Comparison of ENCODE assay signal across 9 cellular contexts in genomic region chr9:129610193-129610472, GRCh38. TPM values are rescaled to one million over a fixed set of nuclear protein-coding genes. Genes with fewer than 3 reads are reported as not detected.
DNase-seq lines count a peak whose midpoint lies in the region; ATAC-seq and TF ChIP-seq lines count a peak whose summit lies in the region.
"Had no signal": no experiment of that assay in that cellular context is flagged by ENCODE, and none has a peak within 500 bp of the region (broad histone marks: within the 10 kb centered on the region; RNA-seq: fewer than 3 reads in every experiment).

No MANE protein-coding gene starts in this region.

- H3K36me3 ChIP-seq in OCI-LY7 (ENCODE audit: insufficient read depth, low read length) (no peaks in the 10 kb centered on the region), neuronal stem cell (replicated peaks in 1 of 2; ENCODE audit: control insufficient read depth in 2 of 2, insufficient read depth in 2 of 2, low read length in 2 of 2) (no peaks in the 10 kb centered on the region)

- H2BK12ac ChIP-seq in neuronal stem cell (ENCODE audit: low read length) = no peak overlapping the region

- no peaks in the 10 kb centered on the region for H3K9me3 ChIP-seq in OCI-LY7 (ENCODE audit: low read length)
- no peaks in the 10 kb centered on the region for H3K9me3 ChIP-seq in neuronal stem cell (replicated peaks in 1 of 2; ENCODE audit: control insufficient read depth in 2 of 2, insufficient read depth in 1 of 2, low read depth in 1 of 2, low read length in 2 of 2)

- peak overlapping the region; percentile 75 for H3K4me3 ChIP-seq in OCI-LY7 (ENCODE audit: low read depth, low read length, poor library complexity, severe bottlenecking)
- peak overlapping the region; percentile 45 for H3K4me3 ChIP-seq in epithelial cell of esophagus (ENCODE audit: low read length)
- peak overlapping the region; percentile 44 to 75 for H3K4me3 ChIP-seq in neuronal stem cell (ENCODE audit: low read length in 2 of 2)

- H3K18ac ChIP-seq in neuronal stem cell (ENCODE audit: low read length) = peak overlapping the region; percentile 99

- no peak for DNase-seq in OCI-LY7 (ENCODE audit: low spot score)
- DNase-seq in epithelial cell of esophagus (ENCODE audit: low read depth) = no peak
- DNase-seq in neuronal stem cell (ENCODE audit: low spot score) = no peak
- no peak for DNase-seq in islet precursor cell
- no peak for DNase-seq in NCI-H146 (lab: John Stamatoyannopoulos, UW)

- BruUV-seq in OCI-LY7 (replicated peaks; lab: Mats Ljungman, UMichigan) = no TSS peak

- CTCF ChIA-PET in OCI-LY7 (lab: Charles Lee; ENCODE audit: unreplicated experiment) = no interaction called here

- no peak overlapping the region for H4K91ac ChIP-seq in neuronal stem cell (ENCODE audit: low read depth, low read length, poor library complexity)

- no peaks in the 10 kb centered on the region for H3K79me2 ChIP-seq in OCI-LY7 (ENCODE audit: insufficient read depth, low read depth, low read length)

- H3K14ac ChIP-seq in neuronal stem cell (ENCODE audit: low read length) = no peak overlapping the region

- no peak overlapping the region for H3K4ac ChIP-seq in neuronal stem cell (ENCODE audit: low read length)

- H3K23ac ChIP-seq in neuronal stem cell (ENCODE audit: low read depth, low read length, poor library complexity) = peak overlapping the region; percentile 9

- peak overlapping the region; percentile 75 for H3K9ac ChIP-seq in neuronal stem cell (ENCODE audit: low read depth, low read length, poor library complexity)

- peak overlapping the region; percentile 88 for H2AFZ ChIP-seq in OCI-LY7 (ENCODE audit: low read length)
- H2AFZ ChIP-seq in neuronal stem cell (ENCODE audit: low read length) = peak overlapping the region; percentile 92

- H3K27me3 ChIP-seq in neuronal stem cell (ENCODE audit: control insufficient read depth in 3 of 3, insufficient read depth in 3 of 3, low read depth in 1 of 3, low read length in 3 of 3) = no peaks in the 10 kb centered on the region

- H2AK5ac ChIP-seq in neuronal stem cell (ENCODE audit: low read depth, low read length) = peak overlapping the region; percentile 8

- peak overlapping the region; percentile 96 for H3K4me2 ChIP-seq in OCI-LY7 (ENCODE audit: low read length)
- peak overlapping the region; percentile 69 for H3K4me2 ChIP-seq in neuronal stem cell (ENCODE audit: insufficient read depth, low read length, poor library complexity, severe bottlenecking)

- POLR2A ChIA-PET in OCI-LY7 (lab: Charles Lee) = no interaction called here

- H2BK120ac ChIP-seq in neuronal stem cell (ENCODE audit: low read depth, low read length) = peak overlapping the region; percentile 92

- H2BK15ac ChIP-seq in neuronal stem cell (ENCODE audit: low read length) = no peak overlapping the region

- no peak overlapping the region for H2BK5ac ChIP-seq in neuronal stem cell (ENCODE audit: low read length)

- H4K20me1 ChIP-seq in OCI-LY7 (ENCODE audit: insufficient read depth, low read length) = no peaks in the 10 kb centered on the region

- H4K8ac ChIP-seq in neuronal stem cell (ENCODE audit: low read depth, low read length) = no peak overlapping the region

- ATAC-seq in HG03095 (IDR thresholded peaks at IDR 0.05; ENCODE audit: unreplicated experiment) = no peak
- no peak for ATAC-seq in GM21529 (IDR thresholded peaks at IDR 0.05; ENCODE audit: unreplicated experiment)

- no CpG with 5 or more reads among the region's 24 CpGs for WGBS in neuronal stem cell (ENCODE audit: extremely low coverage in 2 of 2, insufficient read length in 2 of 2, insufficient replicate concordance in 1 of 2), 2 donors

- no peaks in the 10 kb centered on the region for H3K79me1 ChIP-seq in neuronal stem cell (ENCODE audit: low read depth, low read length)

- H3K4me1 ChIP-seq in OCI-LY7 (ENCODE audit: insufficient read depth, low read length, poor library complexity, severe bottlenecking) = peaks cover 25% of the 10 kb centered on the region
- peaks cover 21 to 47% of the 10 kb centered on the region in 2 donors for H3K4me1 ChIP-seq in neuronal stem cell (ENCODE audit: control insufficient read depth in 2 of 2, insufficient read depth in 1 of 2, low read depth in 1 of 2, low read length in 2 of 2)

- no peaks in the 10 kb centered on the region for H3K9me2 ChIP-seq in OCI-LY7 (ENCODE audit: insufficient read depth, low read length)

- H3K27ac ChIP-seq in C4-2B (peak overlapping the region; percentile 77), OCI-LY7 (ENCODE audit: low read depth, low read length, poor library complexity, severe bottlenecking) (no peak overlapping the region), neuronal stem cell (replicated peaks; ENCODE audit: low read length) (no peak overlapping the region)

- intact Hi-C loops in OCI-LY7 (cut with micrococcal nuclease; ENCODE audit: unreplicated experiment) = loop anchor here (1.0 to 2.0 kb wide), 2 partner anchors 434 to 479 kb away; no protein-coding TSS in a partner anchor

- TF ChIP-seq CTCF in C4-2B (conservative IDR thresholded peaks at IDR 0.05) (no peak), OCI-LY7 (conservative IDR thresholded peaks at IDR 0.05; ENCODE audit: low read length) (no peak), epithelial cell of esophagus (IDR thresholded peaks at IDR 0.05; ENCODE audit: insufficient read depth, low read depth, low read length, missing control alignments) (no peak)

RNA-seq across cellular contexts. Expression of gene C9orf50, which starts 10.8 kb away (rescaled TPM):
- not detected in 2 replicates for total RNA-seq in OCI-LY7 (2014; rRNA removed; shearing (Covaris generic))
- not detected in 2 replicates for total RNA-seq in OCI-LY7 (2022)
- polyA plus RNA-seq in neuronal stem cell (2013, experiment 1 of 2) = 0.11 TPM
- 0.07 TPM for polyA plus RNA-seq in neuronal stem cell (2013, experiment 2 of 2)
- total RNA-seq: dermis microvascular lymphatic vessel endothelial cell had no signal

RNA-seq across cellular contexts. Expression of gene NTMT1, which starts 15.8 kb away (rescaled TPM):
- 46.6 and 51.9 TPM in 2 replicates for total RNA-seq in OCI-LY7 (2014; rRNA removed; shearing (Covaris generic))
- total RNA-seq in OCI-LY7 (2022) = 59.8 and 64.2 TPM in 2 replicates
- polyA plus RNA-seq in neuronal stem cell (2013, experiment 1 of 2) = 24.4 TPM
- 22.5 TPM for polyA plus RNA-seq in neuronal stem cell (2013, experiment 2 of 2)

RNA-seq across cellular contexts. Expression of gene ASB6, which starts 31.8 kb away (rescaled TPM):
- 17.5 and 21.4 TPM in 2 replicates for total RNA-seq in OCI-LY7 (2014; rRNA removed; shearing (Covaris generic))
- total RNA-seq in OCI-LY7 (2022) = 18.9 and 19.0 TPM in 2 replicates
- polyA plus RNA-seq in neuronal stem cell (2013, experiment 1 of 2) = 10.1 TPM
- 10.5 TPM for polyA plus RNA-seq in neuronal stem cell (2013, experiment 2 of 2)

RNA-seq across cellular contexts. Expression of gene PRRX2, which starts 55.3 kb away (rescaled TPM):
- not detected in 2 replicates for total RNA-seq in OCI-LY7 (2014; rRNA removed; shearing (Covaris generic))
- not detected in 2 replicates for total RNA-seq in OCI-LY7 (2022)
- 26.3 TPM for polyA plus RNA-seq in neuronal stem cell (2013, experiment 1 of 2)
- 25.0 TPM for polyA plus RNA-seq in neuronal stem cell (2013, experiment 2 of 2)
